8 cellular contexts compared by ENCODE assay signal in genomic region chr11:66045177-66045639, GRCh38. TPM values are rescaled to one million over a fixed set of nuclear protein-coding genes. Genes with fewer than 3 reads are reported as not detected.
DNase-seq lines count a peak whose midpoint lies in the region; ATAC-seq and TF ChIP-seq lines count a peak whose summit lies in the region.

No MANE protein-coding gene starts in this region.

- H3K36me3 ChIP-seq in right atrium auricular region, result no peaks in the 10 kb centered on the region

- H3K27ac ChIP-seq in right atrium auricular region, result no peak overlapping the region

- no peaks in the 10 kb centered on the region for H3K27me3 ChIP-seq in right atrium auricular region

- DNase-seq in C1 segment of cervical spinal cord (lab: John Stamatoyannopoulos, UW), result peak in 12 of 14 donors; percentile 20 to 80 (median 42)
- DNase-seq in NCI-H1694 treated with DMSO at 0.1 percent for 48 hours (lab: John Stamatoyannopoulos, UW), result peak; percentile 51
- peak; percentile 88 for DNase-seq in T-helper 9 cell
- peak; percentile 65 for DNase-seq in amniotic stem cell (lab: John Stamatoyannopoulos, UW)
- peak; percentile 64 for DNase-seq in right atrium auricular region (ENCODE audit: low spot score)
- DNase-seq in sciatic nerve (ENCODE audit: low spot score), result peak; percentile 90
- DNase-seq in NCI-H524 treated with DMSO at 0.1 percent for 48 hours (lab: John Stamatoyannopoulos, UW), result no peak

- no peaks in the 10 kb centered on the region for H3K9me3 ChIP-seq in right atrium auricular region

- TF ChIP-seq CTCF in right atrium auricular region (IDR thresholded peaks at IDR 0.05), result peak; percentile 80 to 92

- no peak overlapping the region for H3K4me3 ChIP-seq in right atrium auricular region

- ATAC-seq in GM21390 (IDR thresholded peaks at IDR 0.05; ENCODE audit: unreplicated experiment), result peak; percentile 46
- peak; percentile 80 for ATAC-seq in sciatic nerve

- peaks cover 3 to 24% of the 10 kb centered on the region in 2 donors for H3K4me1 ChIP-seq in right atrium auricular region

- intact Hi-C loops in sciatic nerve (cut with DNase I), result no loop called here

RNA-seq across cellular contexts. Expression of gene GAL3ST3, which starts 3.8 kb away (rescaled TPM):
- 10 to 100 TPM; 22.7 to 29.0 TPM for total RNA-seq in right atrium auricular region
- total RNA-seq in sciatic nerve, result not detected

RNA-seq across cellular contexts. Expression of gene SF3B2, which starts 7.0 kb away (rescaled TPM):
- total RNA-seq in right atrium auricular region (100 to 1,000 TPM in 1 of 2 donors, 10 to 100 TPM in 1; 62.5 to 111 TPM), sciatic nerve (154 TPM)

RNA-seq across cellular contexts. Expression of gene CATSPER1, which starts 18.9 kb away (rescaled TPM):
- total RNA-seq in right atrium auricular region (not detected), sciatic nerve (not detected)

RNA-seq across cellular contexts. Expression of gene PACS1, which starts 24.9 kb away (rescaled TPM):
- total RNA-seq in right atrium auricular region (10 to 100 TPM; 47.7 to 88.9 TPM), sciatic nerve (80.3 TPM)

RNA-seq across cellular contexts. Expression of gene CST6, which starts 33.4 kb away (rescaled TPM):
- total RNA-seq in right atrium auricular region (1 to 10 TPM; 2.6 to 6.3 TPM), sciatic nerve (0.80 TPM)

Comparison
In these comparisons a context has a peak if more than half of its experiments do, and no peak if none do; other contexts are left out.
1. RNA of gene GAL3ST3, which starts 3.8 kb away (total RNA-seq): 22.7 to 29.0 TPM in right atrium auricular region; not detected in sciatic nerve (single experiment); every median in the first group is over 10 times any median in the second.